ENCODE assay signal across 1 cellular context in the genomic region with DNA sequence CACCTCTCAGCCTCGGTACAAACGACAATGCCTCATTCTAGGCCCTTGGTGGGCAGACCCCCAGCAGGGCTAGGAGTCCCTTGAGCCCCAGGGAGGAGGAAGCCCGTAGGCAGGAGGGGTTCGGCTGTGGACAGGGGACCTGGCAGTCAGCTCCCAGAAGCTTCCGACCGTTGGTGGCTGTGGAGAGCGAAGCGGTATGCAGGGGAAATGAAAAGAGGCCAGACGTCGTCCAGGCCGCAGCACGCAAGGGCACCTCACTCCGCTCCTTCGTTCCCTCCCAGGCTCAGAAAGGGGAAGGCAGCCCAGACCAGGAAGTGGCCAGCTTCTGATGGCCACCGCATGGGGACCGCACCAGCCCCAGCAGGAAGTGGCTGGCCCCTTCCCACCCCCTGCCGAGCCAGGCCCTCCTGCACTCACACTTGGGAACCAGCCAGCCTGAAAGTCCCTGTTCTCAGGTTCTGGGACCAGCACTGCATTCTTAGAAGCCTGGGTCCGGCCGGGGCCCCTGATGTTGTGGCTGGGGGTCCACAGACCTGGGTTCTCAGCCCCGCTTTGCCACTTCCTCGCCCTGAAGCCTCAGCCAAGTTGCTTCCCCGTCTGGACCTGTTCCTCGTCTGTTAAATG.
TF ChIP-seq lines count a peak whose summit lies in the region.

No MANE protein-coding gene starts in this region.

TF ChIP-seq in GM12878, 131 proteins besides CTCF, POLR2A, EP300 and RAD21 (continued from another document and continues in another):
- TF ChIP-seq, protein P1, sequence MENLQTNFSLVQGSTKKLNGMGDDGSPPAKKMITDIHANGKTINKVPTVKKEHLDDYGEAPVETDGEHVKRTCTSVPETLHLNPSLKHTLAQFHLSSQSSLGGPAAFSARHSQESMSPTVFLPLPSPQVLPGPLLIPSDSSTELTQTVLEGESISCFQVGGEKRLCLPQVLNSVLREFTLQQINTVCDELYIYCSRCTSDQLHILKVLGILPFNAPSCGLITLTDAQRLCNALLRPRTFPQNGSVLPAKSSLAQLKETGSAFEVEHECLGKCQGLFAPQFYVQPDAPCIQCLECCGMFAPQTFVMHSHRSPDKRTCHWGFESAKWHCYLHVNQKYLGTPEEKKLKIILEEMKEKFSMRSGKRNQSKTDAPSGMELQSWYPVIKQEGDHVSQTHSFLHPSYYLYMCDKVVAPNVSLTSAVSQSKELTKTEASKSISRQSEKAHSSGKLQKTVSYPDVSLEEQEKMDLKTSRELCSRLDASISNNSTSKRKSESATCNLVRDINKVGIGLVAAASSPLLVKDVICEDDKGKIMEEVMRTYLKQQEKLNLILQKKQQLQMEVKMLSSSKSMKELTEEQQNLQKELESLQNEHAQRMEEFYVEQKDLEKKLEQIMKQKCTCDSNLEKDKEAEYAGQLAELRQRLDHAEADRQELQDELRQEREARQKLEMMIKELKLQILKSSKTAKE (IDR thresholded peaks at IDR 0.05; ENCODE audit: low read depth, poor library complexity, severe bottlenecking): no peak
- TF ChIP-seq JUND (IDR thresholded peaks at IDR 0.05; ENCODE audit: low read depth, low read length) (no peak), LARP7 (IDR thresholded peaks at IDR 0.05) (peak; percentile 67), POU2F2 (IDR thresholded peaks at IDR 0.05; ENCODE audit: borderline replicate concordance, low read depth, low read length) (peak; percentile 81), SMARCA5 (IDR thresholded peaks at IDR 0.05) (peak; percentile 51; the same call in 1 of the 2 replicates), RAD51 (IDR thresholded peaks at IDR 0.05) (no peak), SMAD1 (IDR thresholded peaks at IDR 0.05; ENCODE audit: low read depth, partially characterized antibody) (peak; percentile 41), SIX5 (IDR thresholded peaks at IDR 0.05; ENCODE audit: low read depth, low read length, severe bottlenecking) (no peak), NRF1 (conservative IDR thresholded peaks at IDR 0.05; ENCODE audit: low read depth, low read length) (no peak), ZNF24 (IDR thresholded peaks at IDR 0.05) (peak; percentile 62; the same call in 1 of the 2 replicates), EGR1 (IDR thresholded peaks at IDR 0.05; ENCODE audit: borderline replicate concordance in 1 of 2, low read depth in 2 of 2, low read length in 2 of 2) (peak in 1 of 2 experiments; percentile 54; a peak in 1 of 3 replicates), NR2C2 (IDR thresholded peaks at IDR 0.05; ENCODE audit: borderline replicate concordance, control insufficient read depth, insufficient read length, low read depth) (no peak), RFX5 (IDR thresholded peaks at IDR 0.05; ENCODE audit: low read depth, low read length) (no peak), PBX3 (IDR thresholded peaks at IDR 0.05; ENCODE audit: insufficient replicate concordance, low read depth, low read length) (peak; percentile 3), CHD1 (IDR thresholded peaks at IDR 0.05; ENCODE audit: low read depth, low read length) (no peak), ATF7 (IDR thresholded peaks at IDR 0.05; ENCODE audit: low read depth) (peak; percentile 35; the same call in 1 of the 2 replicates), EZH2 (IDR thresholded peaks at IDR 0.05; ENCODE audit: borderline replicate concordance, control insufficient read depth, low read depth, low read length) (no peak), MYC (IDR thresholded peaks at IDR 0.05; ENCODE audit: insufficient read depth, insufficient read length, insufficient replicate concordance, low read length, severe bottlenecking) (peak; percentile 2), SIN3A (IDR thresholded peaks at IDR 0.05; ENCODE audit: low read depth, low read length) (no peak), GATAD2B (conservative IDR thresholded peaks at IDR 0.05; ENCODE audit: low read depth) (peak; percentile 99), CBFB (IDR thresholded peaks at IDR 0.05; ENCODE audit: low read depth) (peak; percentile 92), SREBF1 (IDR thresholded peaks at IDR 0.05; ENCODE audit: low read length) (no peak), SMAD5 (IDR thresholded peaks at IDR 0.05; ENCODE audit: low read depth) (0 out of 2 replicates have a peak, but pooled peaks have one; percentile 30), SPI1 (IDR thresholded peaks at IDR 0.05; ENCODE audit: borderline replicate concordance, insufficient read depth, low read depth, low read length) (peak; percentile 95), HDAC6 (IDR thresholded peaks at IDR 0.05; ENCODE audit: unreplicated experiment) (no peak), NR2F1 (conservative IDR thresholded peaks at IDR 0.05) (peak; percentile 59; the same call in 1 of the 2 replicates), JUNB (IDR thresholded peaks at IDR 0.05) (no peak), HCFC1 (IDR thresholded peaks at IDR 0.05; ENCODE audit: low read length) (no peak; the same call in 1 of the 2 replicates), HDGF (IDR thresholded peaks at IDR 0.05) (peak; percentile 83; the same call in 1 of the 2 replicates), PAX5 (IDR thresholded peaks at IDR 0.05; ENCODE audit: borderline replicate concordance, low read depth, low read length) (peak; percentile 91), RCOR1 (conservative IDR thresholded peaks at IDR 0.05; ENCODE audit: low read depth, low read length) (no peak), IRF4 (IDR thresholded peaks at IDR 0.05; ENCODE audit: low read depth, low read length) (peak; percentile 37), NFYA (IDR thresholded peaks at IDR 0.05; ENCODE audit: borderline replicate concordance, low read depth, low read length) (no peak), ZNF207 (IDR thresholded peaks at IDR 0.05; ENCODE audit: borderline replicate concordance) (peak; percentile 23; the same call in 1 of the 2 replicates), SP1 (IDR thresholded peaks at IDR 0.05; ENCODE audit: low read depth, low read length) (peak; percentile 71), RUNX3 (IDR thresholded peaks at IDR 0.05; ENCODE audit: low read length) (no peak), SREBF2 (IDR thresholded peaks at IDR 0.05; ENCODE audit: low read length) (no peak), DPF2 (IDR thresholded peaks at IDR 0.05) (peak; percentile 92), HDAC2 (IDR thresholded peaks at IDR 0.05) (no peak), BHLHE40 (IDR thresholded peaks at IDR 0.05; ENCODE audit: borderline replicate concordance in 1 of 2, low read depth in 2 of 2, low read length in 1 of 2) (peak; percentile 24 to 71; a peak in 3 of 4 replicates), CBX5 (IDR thresholded peaks at IDR 0.05; ENCODE audit: low read depth) (no peak), SUPT20H (IDR thresholded peaks at IDR 0.05; ENCODE audit: borderline replicate concordance, control insufficient read depth, low read depth, low read length) (no peak)
- TF ChIP-seq, protein P2, sequence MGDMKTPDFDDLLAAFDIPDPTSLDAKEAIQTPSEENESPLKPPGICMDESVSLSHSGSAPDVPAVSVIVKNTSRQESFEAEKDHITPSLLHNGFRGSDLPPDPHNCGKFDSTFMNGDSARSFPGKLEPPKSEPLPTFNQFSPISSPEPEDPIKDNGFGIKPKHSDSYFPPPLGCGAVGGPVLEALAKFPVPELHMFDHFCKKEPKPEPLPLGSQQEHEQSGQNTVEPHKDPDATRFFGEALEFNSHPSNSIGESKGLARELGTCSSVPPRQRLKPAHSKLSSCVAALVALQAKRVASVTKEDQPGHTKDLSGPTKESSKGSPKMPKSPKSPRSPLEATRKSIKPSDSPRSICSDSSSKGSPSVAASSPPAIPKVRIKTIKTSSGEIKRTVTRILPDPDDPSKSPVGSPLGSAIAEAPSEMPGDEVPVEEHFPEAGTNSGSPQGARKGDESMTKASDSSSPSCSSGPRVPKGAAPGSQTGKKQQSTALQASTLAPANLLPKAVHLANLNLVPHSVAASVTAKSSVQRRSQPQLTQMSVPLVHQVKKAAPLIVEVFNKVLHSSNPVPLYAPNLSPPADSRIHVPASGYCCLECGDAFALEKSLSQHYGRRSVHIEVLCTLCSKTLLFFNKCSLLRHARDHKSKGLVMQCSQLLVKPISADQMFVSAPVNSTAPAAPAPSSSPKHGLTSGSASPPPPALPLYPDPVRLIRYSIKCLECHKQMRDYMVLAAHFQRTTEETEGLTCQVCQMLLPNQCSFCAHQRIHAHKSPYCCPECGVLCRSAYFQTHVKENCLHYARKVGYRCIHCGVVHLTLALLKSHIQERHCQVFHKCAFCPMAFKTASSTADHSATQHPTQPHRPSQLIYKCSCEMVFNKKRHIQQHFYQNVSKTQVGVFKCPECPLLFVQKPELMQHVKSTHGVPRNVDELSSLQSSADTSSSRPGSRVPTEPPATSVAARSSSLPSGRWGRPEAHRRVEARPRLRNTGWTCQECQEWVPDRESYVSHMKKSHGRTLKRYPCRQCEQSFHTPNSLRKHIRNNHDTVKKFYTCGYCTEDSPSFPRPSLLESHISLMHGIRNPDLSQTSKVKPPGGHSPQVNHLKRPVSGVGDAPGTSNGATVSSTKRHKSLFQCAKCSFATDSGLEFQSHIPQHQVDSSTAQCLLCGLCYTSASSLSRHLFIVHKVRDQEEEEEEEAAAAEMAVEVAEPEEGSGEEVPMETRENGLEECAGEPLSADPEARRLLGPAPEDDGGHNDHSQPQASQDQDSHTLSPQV (IDR thresholded peaks at IDR 0.05): peak; percentile 68
- TF ChIP-seq, protein P3, sequence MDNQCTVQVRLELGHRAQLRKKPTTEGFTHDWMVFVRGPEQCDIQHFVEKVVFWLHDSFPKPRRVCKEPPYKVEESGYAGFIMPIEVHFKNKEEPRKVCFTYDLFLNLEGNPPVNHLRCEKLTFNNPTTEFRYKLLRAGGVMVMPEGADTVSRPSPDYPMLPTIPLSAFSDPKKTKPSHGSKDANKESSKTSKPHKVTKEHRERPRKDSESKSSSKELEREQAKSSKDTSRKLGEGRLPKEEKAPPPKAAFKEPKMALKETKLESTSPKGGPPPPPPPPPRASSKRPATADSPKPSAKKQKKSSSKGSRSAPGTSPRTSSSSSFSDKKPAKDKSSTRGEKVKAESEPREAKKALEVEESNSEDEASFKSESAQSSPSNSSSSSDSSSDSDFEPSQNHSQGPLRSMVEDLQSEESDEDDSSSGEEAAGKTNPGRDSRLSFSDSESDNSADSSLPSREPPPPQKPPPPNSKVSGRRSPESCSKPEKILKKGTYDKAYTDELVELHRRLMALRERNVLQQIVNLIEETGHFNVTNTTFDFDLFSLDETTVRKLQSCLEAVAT (IDR thresholded peaks at IDR 0.05): peak; percentile 80; the same call in 1 of the 2 replicates
- TF ChIP-seq, protein P4, sequence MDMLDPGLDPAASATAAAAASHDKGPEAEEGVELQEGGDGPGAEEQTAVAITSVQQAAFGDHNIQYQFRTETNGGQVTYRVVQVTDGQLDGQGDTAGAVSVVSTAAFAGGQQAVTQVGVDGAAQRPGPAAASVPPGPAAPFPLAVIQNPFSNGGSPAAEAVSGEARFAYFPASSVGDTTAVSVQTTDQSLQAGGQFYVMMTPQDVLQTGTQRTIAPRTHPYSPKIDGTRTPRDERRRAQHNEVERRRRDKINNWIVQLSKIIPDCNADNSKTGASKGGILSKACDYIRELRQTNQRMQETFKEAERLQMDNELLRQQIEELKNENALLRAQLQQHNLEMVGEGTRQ (IDR thresholded peaks at IDR 0.05; ENCODE audit: borderline replicate concordance, low read depth, low read length): no peak; the same call in 1 of the 2 replicates
- TF ChIP-seq, protein P5, sequence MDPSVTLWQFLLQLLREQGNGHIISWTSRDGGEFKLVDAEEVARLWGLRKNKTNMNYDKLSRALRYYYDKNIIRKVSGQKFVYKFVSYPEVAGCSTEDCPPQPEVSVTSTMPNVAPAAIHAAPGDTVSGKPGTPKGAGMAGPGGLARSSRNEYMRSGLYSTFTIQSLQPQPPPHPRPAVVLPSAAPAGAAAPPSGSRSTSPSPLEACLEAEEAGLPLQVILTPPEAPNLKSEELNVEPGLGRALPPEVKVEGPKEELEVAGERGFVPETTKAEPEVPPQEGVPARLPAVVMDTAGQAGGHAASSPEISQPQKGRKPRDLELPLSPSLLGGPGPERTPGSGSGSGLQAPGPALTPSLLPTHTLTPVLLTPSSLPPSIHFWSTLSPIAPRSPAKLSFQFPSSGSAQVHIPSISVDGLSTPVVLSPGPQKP (IDR thresholded peaks at IDR 0.05; ENCODE audit: low read depth, low read length): 0 out of 2 replicates have a peak, but pooled peaks have one; percentile 39
- TF ChIP-seq, protein P6, sequence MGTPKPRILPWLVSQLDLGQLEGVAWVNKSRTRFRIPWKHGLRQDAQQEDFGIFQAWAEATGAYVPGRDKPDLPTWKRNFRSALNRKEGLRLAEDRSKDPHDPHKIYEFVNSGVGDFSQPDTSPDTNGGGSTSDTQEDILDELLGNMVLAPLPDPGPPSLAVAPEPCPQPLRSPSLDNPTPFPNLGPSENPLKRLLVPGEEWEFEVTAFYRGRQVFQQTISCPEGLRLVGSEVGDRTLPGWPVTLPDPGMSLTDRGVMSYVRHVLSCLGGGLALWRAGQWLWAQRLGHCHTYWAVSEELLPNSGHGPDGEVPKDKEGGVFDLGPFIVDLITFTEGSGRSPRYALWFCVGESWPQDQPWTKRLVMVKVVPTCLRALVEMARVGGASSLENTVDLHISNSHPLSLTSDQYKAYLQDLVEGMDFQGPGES (IDR thresholded peaks at IDR 0.05): no peak
- TF ChIP-seq, protein P7, sequence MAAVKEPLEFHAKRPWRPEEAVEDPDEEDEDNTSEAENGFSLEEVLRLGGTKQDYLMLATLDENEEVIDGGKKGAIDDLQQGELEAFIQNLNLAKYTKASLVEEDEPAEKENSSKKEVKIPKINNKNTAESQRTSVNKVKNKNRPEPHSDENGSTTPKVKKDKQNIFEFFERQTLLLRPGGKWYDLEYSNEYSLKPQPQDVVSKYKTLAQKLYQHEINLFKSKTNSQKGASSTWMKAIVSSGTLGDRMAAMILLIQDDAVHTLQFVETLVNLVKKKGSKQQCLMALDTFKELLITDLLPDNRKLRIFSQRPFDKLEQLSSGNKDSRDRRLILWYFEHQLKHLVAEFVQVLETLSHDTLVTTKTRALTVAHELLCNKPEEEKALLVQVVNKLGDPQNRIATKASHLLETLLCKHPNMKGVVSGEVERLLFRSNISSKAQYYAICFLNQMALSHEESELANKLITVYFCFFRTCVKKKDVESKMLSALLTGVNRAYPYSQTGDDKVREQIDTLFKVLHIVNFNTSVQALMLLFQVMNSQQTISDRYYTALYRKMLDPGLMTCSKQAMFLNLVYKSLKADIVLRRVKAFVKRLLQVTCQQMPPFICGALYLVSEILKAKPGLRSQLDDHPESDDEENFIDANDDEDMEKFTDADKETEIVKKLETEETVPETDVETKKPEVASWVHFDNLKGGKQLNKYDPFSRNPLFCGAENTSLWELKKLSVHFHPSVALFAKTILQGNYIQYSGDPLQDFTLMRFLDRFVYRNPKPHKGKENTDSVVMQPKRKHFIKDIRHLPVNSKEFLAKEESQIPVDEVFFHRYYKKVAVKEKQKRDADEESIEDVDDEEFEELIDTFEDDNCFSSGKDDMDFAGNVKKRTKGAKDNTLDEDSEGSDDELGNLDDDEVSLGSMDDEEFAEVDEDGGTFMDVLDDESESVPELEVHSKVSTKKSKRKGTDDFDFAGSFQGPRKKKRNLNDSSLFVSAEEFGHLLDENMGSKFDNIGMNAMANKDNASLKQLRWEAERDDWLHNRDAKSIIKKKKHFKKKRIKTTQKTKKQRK (IDR thresholded peaks at IDR 0.05; ENCODE audit: low read depth, low read length): no peak
